In the genomic region with DNA sequence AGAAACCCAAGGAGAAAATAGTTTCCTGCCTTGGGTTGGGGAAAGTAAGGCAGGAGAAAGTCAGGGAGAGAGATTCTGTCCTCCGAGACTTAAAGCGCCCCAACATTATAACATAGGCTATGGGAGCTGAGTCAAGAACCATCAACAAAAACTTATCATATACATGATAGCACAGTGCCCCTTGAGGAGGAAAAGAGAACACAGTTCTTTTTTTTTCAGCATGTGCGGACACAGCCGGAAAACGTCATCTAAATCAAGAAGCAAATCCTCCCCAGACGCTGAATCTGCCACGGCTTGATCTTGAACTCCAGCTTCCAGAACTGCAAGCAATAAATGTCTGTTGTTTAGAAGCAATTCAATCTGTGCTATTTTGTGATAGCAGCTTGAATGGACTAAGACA, we compare ENCODE assay signal across 1 cellular context.
TF ChIP-seq lines count a peak whose summit lies in the region.

No MANE protein-coding gene starts in this region.

TF ChIP-seq in SK-N-SH treated with all-trans-retinoic acid at 6 μM for 48 hours, 23 proteins besides CTCF, POLR2A, EP300 and RAD21 (continued from another document):
- TF ChIP-seq, protein P1, sequence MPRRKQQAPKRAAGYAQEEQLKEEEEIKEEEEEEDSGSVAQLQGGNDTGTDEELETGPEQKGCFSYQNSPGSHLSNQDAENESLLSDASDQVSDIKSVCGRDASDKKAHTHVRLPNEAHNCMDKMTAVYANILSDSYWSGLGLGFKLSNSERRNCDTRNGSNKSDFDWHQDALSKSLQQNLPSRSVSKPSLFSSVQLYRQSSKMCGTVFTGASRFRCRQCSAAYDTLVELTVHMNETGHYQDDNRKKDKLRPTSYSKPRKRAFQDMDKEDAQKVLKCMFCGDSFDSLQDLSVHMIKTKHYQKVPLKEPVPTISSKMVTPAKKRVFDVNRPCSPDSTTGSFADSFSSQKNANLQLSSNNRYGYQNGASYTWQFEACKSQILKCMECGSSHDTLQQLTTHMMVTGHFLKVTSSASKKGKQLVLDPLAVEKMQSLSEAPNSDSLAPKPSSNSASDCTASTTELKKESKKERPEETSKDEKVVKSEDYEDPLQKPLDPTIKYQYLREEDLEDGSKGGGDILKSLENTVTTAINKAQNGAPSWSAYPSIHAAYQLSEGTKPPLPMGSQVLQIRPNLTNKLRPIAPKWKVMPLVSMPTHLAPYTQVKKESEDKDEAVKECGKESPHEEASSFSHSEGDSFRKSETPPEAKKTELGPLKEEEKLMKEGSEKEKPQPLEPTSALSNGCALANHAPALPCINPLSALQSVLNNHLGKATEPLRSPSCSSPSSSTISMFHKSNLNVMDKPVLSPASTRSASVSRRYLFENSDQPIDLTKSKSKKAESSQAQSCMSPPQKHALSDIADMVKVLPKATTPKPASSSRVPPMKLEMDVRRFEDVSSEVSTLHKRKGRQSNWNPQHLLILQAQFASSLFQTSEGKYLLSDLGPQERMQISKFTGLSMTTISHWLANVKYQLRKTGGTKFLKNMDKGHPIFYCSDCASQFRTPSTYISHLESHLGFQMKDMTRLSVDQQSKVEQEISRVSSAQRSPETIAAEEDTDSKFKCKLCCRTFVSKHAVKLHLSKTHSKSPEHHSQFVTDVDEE (CRISPR knock-in tag; IDR thresholded peaks at IDR 0.05): no peak
- TF ChIP-seq ISL1 (CRISPR knock-in tag; IDR thresholded peaks at IDR 0.05): no peak
- TF ChIP-seq, protein P2, sequence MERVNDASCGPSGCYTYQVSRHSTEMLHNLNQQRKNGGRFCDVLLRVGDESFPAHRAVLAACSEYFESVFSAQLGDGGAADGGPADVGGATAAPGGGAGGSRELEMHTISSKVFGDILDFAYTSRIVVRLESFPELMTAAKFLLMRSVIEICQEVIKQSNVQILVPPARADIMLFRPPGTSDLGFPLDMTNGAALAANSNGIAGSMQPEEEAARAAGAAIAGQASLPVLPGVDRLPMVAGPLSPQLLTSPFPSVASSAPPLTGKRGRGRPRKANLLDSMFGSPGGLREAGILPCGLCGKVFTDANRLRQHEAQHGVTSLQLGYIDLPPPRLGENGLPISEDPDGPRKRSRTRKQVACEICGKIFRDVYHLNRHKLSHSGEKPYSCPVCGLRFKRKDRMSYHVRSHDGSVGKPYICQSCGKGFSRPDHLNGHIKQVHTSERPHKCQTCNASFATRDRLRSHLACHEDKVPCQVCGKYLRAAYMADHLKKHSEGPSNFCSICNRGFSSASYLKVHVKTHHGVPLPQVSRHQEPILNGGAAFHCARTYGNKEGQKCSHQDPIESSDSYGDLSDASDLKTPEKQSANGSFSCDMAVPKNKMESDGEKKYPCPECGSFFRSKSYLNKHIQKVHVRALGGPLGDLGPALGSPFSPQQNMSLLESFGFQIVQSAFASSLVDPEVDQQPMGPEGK (CRISPR knock-in tag; IDR thresholded peaks at IDR 0.05; ENCODE audit: borderline replicate concordance): no peak
- no peak for TF ChIP-seq ZFP30 (CRISPR knock-in tag; IDR thresholded peaks at IDR 0.05)
- TF ChIP-seq PPARA (CRISPR knock-in tag; IDR thresholded peaks at IDR 0.05; ENCODE audit: borderline replicate concordance): no peak
- no peak for TF ChIP-seq RARB (CRISPR knock-in tag; IDR thresholded peaks at IDR 0.05)
- no peak for TF ChIP-seq ARNTL (CRISPR knock-in tag; IDR thresholded peaks at IDR 0.05; ENCODE audit: borderline replicate concordance, low read depth)
- TF ChIP-seq TOX (CRISPR knock-in tag; IDR thresholded peaks at IDR 0.05; ENCODE audit: borderline replicate concordance): no peak
